Comparison of ENCODE assay signal across 13 cellular contexts in genomic region chr1:108612496-108612895, GRCh38.
DNase-seq lines count a peak whose midpoint lies in the region.
"Had no signal": no experiment of that assay in that cellular context is flagged by ENCODE, and none has a peak within 500 bp of the region (broad histone marks: within the 10 kb centered on the region; RNA-seq: fewer than 3 reads in every experiment).

No MANE protein-coding gene starts in this region.

- peak; percentile 88 for DNase-seq in DMS 273 (lab: John Stamatoyannopoulos, UW; ENCODE audit: unreplicated experiment)
- DNase-seq in NCI-H1694 (lab: John Stamatoyannopoulos, UW) = peak; percentile 80
- DNase-seq in NCI-H2171 treated with DMSO at 0.1 percent for 48 hours (lab: John Stamatoyannopoulos, UW) = peak; percentile 94
- peak; percentile 73 for DNase-seq in cerebellar cortex (ENCODE audit: low spot score)
- DNase-seq in amygdala (lab: John Stamatoyannopoulos, UW) = no peak
- no peak for DNase-seq in NCI-H2081 treated with DMSO at 0.1 percent for 48 hours (lab: John Stamatoyannopoulos, UW)
- DNase-seq in NCI-H2227 treated with DMSO at 0.1 percent for 48 hours (lab: John Stamatoyannopoulos, UW) = no peak
- DNase-seq: 8988T; CD4-positive, alpha-beta memory T cell; DMS53; DND-41; EL; HCEC 1CT had no signal

Comparison
In these comparisons a context has a peak if more than half of its experiments do, and no peak if none do; other contexts are left out.
1. DNase-seq: peak in DMS 273 (single experiment), NCI-H1694 (single experiment), NCI-H2171 treated with DMSO at 0.1 percent for 48 hours (single experiment) and cerebellar cortex (single experiment); none in amygdala (0 of 56), NCI-H2081 treated with DMSO at 0.1 percent for 48 hours (single experiment) and NCI-H2227 treated with DMSO at 0.1 percent for 48 hours (single experiment).